32 cellular contexts compared by ENCODE assay signal in the genomic region with DNA sequence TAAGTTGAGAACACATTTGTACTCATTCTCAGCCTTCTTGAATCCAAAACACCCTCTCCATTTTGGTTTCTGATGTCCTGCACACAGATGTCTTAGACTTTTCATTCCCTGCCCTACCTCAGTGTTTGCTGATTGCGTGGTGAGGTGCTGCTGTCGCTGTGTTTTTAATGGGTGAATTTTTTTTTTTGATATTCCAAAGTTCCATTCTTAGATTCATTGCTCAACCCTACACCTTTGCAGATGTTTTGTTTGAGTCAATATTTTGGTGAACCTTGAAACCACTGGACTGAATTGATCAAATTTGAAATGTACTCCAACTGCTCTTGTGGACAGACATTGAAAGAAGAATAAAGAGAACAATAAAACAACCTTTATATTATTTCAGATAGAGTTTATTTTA.
"Had no signal": no experiment of that assay in that cellular context is flagged by ENCODE, and none has a peak within 500 bp of the region (broad histone marks: within the 10 kb centered on the region; RNA-seq: fewer than 3 reads in every experiment).

No MANE protein-coding gene starts in this region.

- H3K27me3 ChIP-seq: ovary, spleen, suprapubic skin, testis, tibial artery, transverse colon, upper lobe of right lung, uterus had no signal

- H3K27ac Mint-ChIP-seq: naive thymus-derived CD8-positive, alpha-beta T cell; natural killer cell treated with Interleukin-12 subunit alpha and Interleukin-12 subunit beta and Interleukin-15 and Interleukin-18, amount 100 ng/mL, for 72 hours; nephron progenitor cell; progenitor cell of endocrine pancreas; stimulated activated memory B cell treated with anti-CD40 and anti-IgM and Interleukin-4, amounts not matched to agents 10 μg/mL and 1 μg/mL and 100 μg/mL, for 72 hours; stimulated activated naive CD8-positive, alpha-beta T cell treated with anti-CD3 and anti-CD28 coated beads, Interleukin-15, amount 100 ng/mL, for 72 hours; type B pancreatic cell had no signal

- ATAC-seq: naive thymus-derived CD8-positive, alpha-beta T cell; natural killer cell treated with Interleukin-12 subunit alpha and Interleukin-12 subunit beta and Interleukin-15 and Interleukin-18, amount 100 ng/mL, for 72 hours; psoas muscle; right cardiac atrium; sciatic nerve; stimulated activated memory B cell treated with anti-CD40 and anti-IgM and Interleukin-4, amounts not matched to agents 10 μg/mL and 1 μg/mL and 100 μg/mL, for 72 hours; stimulated activated naive CD8-positive, alpha-beta T cell treated with anti-CD3 and anti-CD28 coated beads, Interleukin-15, amount 100 ng/mL, for 72 hours; stimulated activated naive CD8-positive, alpha-beta T cell treated with anti-CD3 and anti-CD28 coated beads, Interleukin-15, Interleukin-2, amounts not matched to agents 100 U/mL and 50 U/mL, for 24 hours; upper lobe of right lung had no signal

- H3K9me3 Mint-ChIP-seq: natural killer cell treated with Interleukin-12 subunit alpha and Interleukin-12 subunit beta and Interleukin-15 and Interleukin-18, amount 100 ng/mL, for 72 hours; nephron progenitor cell; stimulated activated memory B cell treated with anti-CD40 and anti-IgM and Interleukin-4, amounts not matched to agents 10 μg/mL and 1 μg/mL and 100 μg/mL, for 72 hours; stimulated activated naive CD8-positive, alpha-beta T cell treated with anti-CD3 and anti-CD28 coated beads, Interleukin-15, amount 100 ng/mL, for 72 hours; type B pancreatic cell had no signal

- H3K4me1 ChIP-seq: parathyroid adenoma, psoas muscle, spleen, testis, transverse colon, upper lobe of right lung, uterus had no signal

- H3K79me2 ChIP-seq: parathyroid adenoma had no signal

- H3K27me3 Mint-ChIP-seq: natural killer cell treated with Interleukin-12 subunit alpha and Interleukin-12 subunit beta and Interleukin-15 and Interleukin-18, amount 100 ng/mL, for 72 hours; progenitor cell of endocrine pancreas; stimulated activated memory B cell treated with anti-CD40 and anti-IgM and Interleukin-4, amounts not matched to agents 10 μg/mL and 1 μg/mL and 100 μg/mL, for 72 hours; stimulated activated naive CD8-positive, alpha-beta T cell treated with anti-CD3 and anti-CD28 coated beads, Interleukin-15, amount 100 ng/mL, for 72 hours had no signal

- H3K36me3 Mint-ChIP-seq: naive thymus-derived CD8-positive, alpha-beta T cell; natural killer cell treated with Interleukin-12 subunit alpha and Interleukin-12 subunit beta and Interleukin-15 and Interleukin-18, amount 100 ng/mL, for 72 hours; stimulated activated memory B cell treated with anti-CD40 and anti-IgM and Interleukin-4, amounts not matched to agents 10 μg/mL and 1 μg/mL and 100 μg/mL, for 72 hours; type B pancreatic cell had no signal

- H3K27ac ChIP-seq: ovary, parathyroid adenoma, psoas muscle, skin epidermis, spleen, suprapubic skin, testis, tibial artery, transverse colon, upper lobe of right lung, uterus had no signal

- H3K9me3 ChIP-seq: ovary, psoas muscle, spleen, suprapubic skin, testis, tibial artery, transverse colon, upper lobe of right lung, uterus had no signal

- H3K4me2 ChIP-seq: smooth muscle cell had no signal

- H3K4me1 Mint-ChIP-seq: stimulated activated memory B cell treated with anti-CD40 and anti-IgM and Interleukin-4, amounts not matched to agents 10 μg/mL and 1 μg/mL and 100 μg/mL, for 72 hours; stimulated activated naive CD8-positive, alpha-beta T cell treated with anti-CD3 and anti-CD28 coated beads, Interleukin-15, amount 100 ng/mL, for 72 hours had no signal

- H2AFZ ChIP-seq: parathyroid adenoma had no signal

- DNase-seq: naive thymus-derived CD8-positive, alpha-beta T cell; nephron progenitor cell; occipital lobe; ovary; posterior cingulate gyrus; psoas muscle; right cardiac atrium; spleen; stimulated activated CD4-positive, alpha-beta T cell treated with anti-CD3 and anti-CD28 coated beads, Interleukin-12 subunit alpha, Interleukin-12 subunit beta, amount 100 ng/mL, for 4 hours; stimulated activated CD4-positive, alpha-beta T cell treated with anti-CD3 and anti-CD28 coated beads, Interleukin-1b, Interleukin-23, amount 100 ng/mL, for 48 hours; stimulated activated CD4-positive, alpha-beta T cell treated with anti-CD3 and anti-CD28 coated beads, Interleukin-4, amount 100 ng/mL, for 1 hour; stimulated activated CD4-positive, alpha-beta T cell treated with anti-CD3 and anti-CD28 coated beads, Interleukin-4, amount 100 ng/mL, for 4 hours; stimulated activated CD8-positive, alpha-beta memory T cell treated with anti-CD3 and anti-CD28 coated beads, Interleukin-4, amount 100 ng/mL, for 48 hours; stimulated activated naive CD4-positive, alpha-beta T cell; stimulated activated naive CD8-positive, alpha-beta T cell treated with anti-CD3 and anti-CD28 coated beads, Interleukin-15, amount 100 ng/mL, for 72 hours; stimulated activated naive CD8-positive, alpha-beta T cell treated with anti-CD3 and anti-CD28 coated beads, Interleukin-15, Interleukin-2, amounts not matched to agents 100 U/mL and 50 U/mL, for 24 hours; substantia nigra; testis; tibial artery; transverse colon; upper lobe of right lung; uterus had no signal

- H3K4me3 Mint-ChIP-seq: naive thymus-derived CD8-positive, alpha-beta T cell; natural killer cell treated with Interleukin-12 subunit alpha and Interleukin-12 subunit beta and Interleukin-15 and Interleukin-18, amount 100 ng/mL, for 72 hours; nephron progenitor cell; neural crest cell; stimulated activated memory B cell treated with anti-CD40 and anti-IgM and Interleukin-4, amounts not matched to agents 10 μg/mL and 1 μg/mL and 100 μg/mL, for 72 hours; stimulated activated naive CD8-positive, alpha-beta T cell treated with anti-CD3 and anti-CD28 coated beads, Interleukin-15, amount 100 ng/mL, for 72 hours; type B pancreatic cell had no signal

- H3K4me3 ChIP-seq: ovary, psoas muscle, skin epidermis, smooth muscle cell, spleen, suprapubic skin, testis, tibial artery, transverse colon, upper lobe of right lung, uterus had no signal

- H3K36me3 ChIP-seq: ovary, spleen, suprapubic skin, tibial artery, transverse colon, upper lobe of right lung, uterus had no signal

- H3K9ac ChIP-seq: parathyroid adenoma had no signal
